1 cellular context compared by ENCODE assay signal in genomic region chr3:56682458-56683121, GRCh38.
A peak's percentile ranks its signal among the peaks of the same experiment; 100 is the strongest.
TF ChIP-seq lines count a peak whose summit lies in the region.

No MANE protein-coding gene starts in this region.

TF ChIP-seq in K562, 482 proteins besides CTCF, POLR2A, EP300 and RAD21 (continued from another document and continues in another):
- TF ChIP-seq ZMIZ1 (IDR thresholded peaks at IDR 0.05; ENCODE audit: low read depth in 2 of 2, low read length in 2 of 2) (0 out of 4 replicates have a peak, but pooled peaks of 1 of the 2 experiments have one; percentile 20), ZNF384 (IDR thresholded peaks at IDR 0.05; ENCODE audit: low read depth, low read length) (no peak), DDX20 (tag; IDR thresholded peaks at IDR 0.05; ENCODE audit: low read depth) (no peak), MEF2A (IDR thresholded peaks at IDR 0.05; ENCODE audit: control insufficient read depth, low read depth, low read length) (no peak), TAL1 (IDR thresholded peaks at IDR 0.05) (no peak), ZNF518B (CRISPR knock-in tag; IDR thresholded peaks at IDR 0.05) (no peak), ZBTB1 (CRISPR knock-in tag; IDR thresholded peaks at IDR 0.05; ENCODE audit: borderline replicate concordance, low read depth) (no peak), ZNF140 (CRISPR knock-in tag; IDR thresholded peaks at IDR 0.05) (no peak), TARDBP (IDR thresholded peaks at IDR 0.05) (no peak), SRSF3 (IDR thresholded peaks at IDR 0.05; ENCODE audit: insufficient read depth, low read length) (no peak), LEF1 (IDR thresholded peaks at IDR 0.05) (no peak), HNRNPL (IDR thresholded peaks at IDR 0.05; ENCODE audit: low read depth, low read length) (no peak), EZH2 (IDR thresholded peaks at IDR 0.05; ENCODE audit: borderline replicate concordance, low read depth, low read length) (no peak), POLR3G (IDR thresholded peaks at IDR 0.05; ENCODE audit: extremely low read depth, insufficient read length, insufficient replicate concordance) (no peak), ZNF589 (CRISPR knock-in tag; IDR thresholded peaks at IDR 0.05; ENCODE audit: low read depth) (no peak), GTF3C2 (IDR thresholded peaks at IDR 0.05; ENCODE audit: borderline replicate concordance, extremely low read depth, insufficient read length) (no peak), ZNF764 (CRISPR knock-in tag; IDR thresholded peaks at IDR 0.05; ENCODE audit: low read depth) (no peak), SNIP1 (IDR thresholded peaks at IDR 0.05; ENCODE audit: low read depth) (no peak), MYNN (IDR thresholded peaks at IDR 0.05) (no peak), MYNN (CRISPR knock-in tag; IDR thresholded peaks at IDR 0.05) (no peak), PTRF (tag; IDR thresholded peaks at IDR 0.05) (no peak), ZNF212 (CRISPR knock-in tag; IDR thresholded peaks at IDR 0.05) (no peak), PATZ1 (CRISPR knock-in tag; IDR thresholded peaks at IDR 0.05; ENCODE audit: borderline replicate concordance) (no peak), TOE1 (IDR thresholded peaks at IDR 0.05; ENCODE audit: borderline replicate concordance) (no peak), TOE1 (CRISPR knock-in tag; IDR thresholded peaks at IDR 0.05; ENCODE audit: borderline replicate concordance, low read depth) (no peak), MTA2 (IDR thresholded peaks at IDR 0.05; ENCODE audit: low read depth) (no peak), POLR2G (IDR thresholded peaks at IDR 0.05; ENCODE audit: low read depth, low read length) (peak; percentile 85), SMARCB1 (IDR thresholded peaks at IDR 0.05; ENCODE audit: insufficient read length, low read depth) (no peak), CHCHD3 (CRISPR knock-in tag; IDR thresholded peaks at IDR 0.05) (no peak), SPI1 (IDR thresholded peaks at IDR 0.05; ENCODE audit: borderline replicate concordance, low read depth, low read length) (no peak), DACH1 (IDR thresholded peaks at IDR 0.05; ENCODE audit: partially characterized antibody) (no peak), DNMT1 (IDR thresholded peaks at IDR 0.05) (no peak), CBX3 (IDR thresholded peaks at IDR 0.05; ENCODE audit: borderline replicate concordance in 1 of 2, low read length in 2 of 2) (no peak), SUPT5H (IDR thresholded peaks at IDR 0.05) (peak; percentile 68), NFIC (IDR thresholded peaks at IDR 0.05) (no peak), PHF20 (IDR thresholded peaks at IDR 0.05; ENCODE audit: partially characterized antibody) (no peak), SMARCE1 (IDR thresholded peaks at IDR 0.05) (no peak), TEAD1 (CRISPR knock-in tag; IDR thresholded peaks at IDR 0.05) (no peak), CCAR2 (IDR thresholded peaks at IDR 0.05; ENCODE audit: low read depth, low read length) (no peak), CREM (IDR thresholded peaks at IDR 0.05; ENCODE audit: low read depth) (no peak), NFE2L1 (tag; IDR thresholded peaks at IDR 0.05; ENCODE audit: borderline replicate concordance, low read depth) (no peak)
- TF ChIP-seq, protein P1, sequence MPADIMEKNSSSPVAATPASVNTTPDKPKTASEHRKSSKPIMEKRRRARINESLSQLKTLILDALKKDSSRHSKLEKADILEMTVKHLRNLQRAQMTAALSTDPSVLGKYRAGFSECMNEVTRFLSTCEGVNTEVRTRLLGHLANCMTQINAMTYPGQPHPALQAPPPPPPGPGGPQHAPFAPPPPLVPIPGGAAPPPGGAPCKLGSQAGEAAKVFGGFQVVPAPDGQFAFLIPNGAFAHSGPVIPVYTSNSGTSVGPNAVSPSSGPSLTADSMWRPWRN (IDR thresholded peaks at IDR 0.05; ENCODE audit: low read depth): no peak
- TF ChIP-seq, protein P2, sequence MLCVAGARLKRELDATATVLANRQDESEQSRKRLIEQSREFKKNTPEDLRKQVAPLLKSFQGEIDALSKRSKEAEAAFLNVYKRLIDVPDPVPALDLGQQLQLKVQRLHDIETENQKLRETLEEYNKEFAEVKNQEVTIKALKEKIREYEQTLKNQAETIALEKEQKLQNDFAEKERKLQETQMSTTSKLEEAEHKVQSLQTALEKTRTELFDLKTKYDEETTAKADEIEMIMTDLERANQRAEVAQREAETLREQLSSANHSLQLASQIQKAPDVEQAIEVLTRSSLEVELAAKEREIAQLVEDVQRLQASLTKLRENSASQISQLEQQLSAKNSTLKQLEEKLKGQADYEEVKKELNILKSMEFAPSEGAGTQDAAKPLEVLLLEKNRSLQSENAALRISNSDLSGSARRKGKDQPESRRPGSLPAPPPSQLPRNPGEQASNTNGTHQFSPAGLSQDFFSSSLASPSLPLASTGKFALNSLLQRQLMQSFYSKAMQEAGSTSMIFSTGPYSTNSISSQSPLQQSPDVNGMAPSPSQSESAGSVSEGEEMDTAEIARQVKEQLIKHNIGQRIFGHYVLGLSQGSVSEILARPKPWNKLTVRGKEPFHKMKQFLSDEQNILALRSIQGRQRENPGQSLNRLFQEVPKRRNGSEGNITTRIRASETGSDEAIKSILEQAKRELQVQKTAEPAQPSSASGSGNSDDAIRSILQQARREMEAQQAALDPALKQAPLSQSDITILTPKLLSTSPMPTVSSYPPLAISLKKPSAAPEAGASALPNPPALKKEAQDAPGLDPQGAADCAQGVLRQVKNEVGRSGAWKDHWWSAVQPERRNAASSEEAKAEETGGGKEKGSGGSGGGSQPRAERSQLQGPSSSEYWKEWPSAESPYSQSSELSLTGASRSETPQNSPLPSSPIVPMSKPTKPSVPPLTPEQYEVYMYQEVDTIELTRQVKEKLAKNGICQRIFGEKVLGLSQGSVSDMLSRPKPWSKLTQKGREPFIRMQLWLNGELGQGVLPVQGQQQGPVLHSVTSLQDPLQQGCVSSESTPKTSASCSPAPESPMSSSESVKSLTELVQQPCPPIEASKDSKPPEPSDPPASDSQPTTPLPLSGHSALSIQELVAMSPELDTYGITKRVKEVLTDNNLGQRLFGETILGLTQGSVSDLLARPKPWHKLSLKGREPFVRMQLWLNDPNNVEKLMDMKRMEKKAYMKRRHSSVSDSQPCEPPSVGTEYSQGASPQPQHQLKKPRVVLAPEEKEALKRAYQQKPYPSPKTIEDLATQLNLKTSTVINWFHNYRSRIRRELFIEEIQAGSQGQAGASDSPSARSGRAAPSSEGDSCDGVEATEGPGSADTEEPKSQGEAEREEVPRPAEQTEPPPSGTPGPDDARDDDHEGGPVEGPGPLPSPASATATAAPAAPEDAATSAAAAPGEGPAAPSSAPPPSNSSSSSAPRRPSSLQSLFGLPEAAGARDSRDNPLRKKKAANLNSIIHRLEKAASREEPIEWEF (CRISPR knock-in tag; IDR thresholded peaks at IDR 0.05): no peak
- TF ChIP-seq, protein P3, sequence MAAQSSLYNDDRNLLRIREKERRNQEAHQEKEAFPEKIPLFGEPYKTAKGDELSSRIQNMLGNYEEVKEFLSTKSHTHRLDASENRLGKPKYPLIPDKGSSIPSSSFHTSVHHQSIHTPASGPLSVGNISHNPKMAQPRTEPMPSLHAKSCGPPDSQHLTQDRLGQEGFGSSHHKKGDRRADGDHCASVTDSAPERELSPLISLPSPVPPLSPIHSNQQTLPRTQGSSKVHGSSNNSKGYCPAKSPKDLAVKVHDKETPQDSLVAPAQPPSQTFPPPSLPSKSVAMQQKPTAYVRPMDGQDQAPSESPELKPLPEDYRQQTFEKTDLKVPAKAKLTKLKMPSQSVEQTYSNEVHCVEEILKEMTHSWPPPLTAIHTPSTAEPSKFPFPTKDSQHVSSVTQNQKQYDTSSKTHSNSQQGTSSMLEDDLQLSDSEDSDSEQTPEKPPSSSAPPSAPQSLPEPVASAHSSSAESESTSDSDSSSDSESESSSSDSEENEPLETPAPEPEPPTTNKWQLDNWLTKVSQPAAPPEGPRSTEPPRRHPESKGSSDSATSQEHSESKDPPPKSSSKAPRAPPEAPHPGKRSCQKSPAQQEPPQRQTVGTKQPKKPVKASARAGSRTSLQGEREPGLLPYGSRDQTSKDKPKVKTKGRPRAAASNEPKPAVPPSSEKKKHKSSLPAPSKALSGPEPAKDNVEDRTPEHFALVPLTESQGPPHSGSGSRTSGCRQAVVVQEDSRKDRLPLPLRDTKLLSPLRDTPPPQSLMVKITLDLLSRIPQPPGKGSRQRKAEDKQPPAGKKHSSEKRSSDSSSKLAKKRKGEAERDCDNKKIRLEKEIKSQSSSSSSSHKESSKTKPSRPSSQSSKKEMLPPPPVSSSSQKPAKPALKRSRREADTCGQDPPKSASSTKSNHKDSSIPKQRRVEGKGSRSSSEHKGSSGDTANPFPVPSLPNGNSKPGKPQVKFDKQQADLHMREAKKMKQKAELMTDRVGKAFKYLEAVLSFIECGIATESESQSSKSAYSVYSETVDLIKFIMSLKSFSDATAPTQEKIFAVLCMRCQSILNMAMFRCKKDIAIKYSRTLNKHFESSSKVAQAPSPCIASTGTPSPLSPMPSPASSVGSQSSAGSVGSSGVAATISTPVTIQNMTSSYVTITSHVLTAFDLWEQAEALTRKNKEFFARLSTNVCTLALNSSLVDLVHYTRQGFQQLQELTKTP (IDR thresholded peaks at IDR 0.05; ENCODE audit: low read depth in 1 of 2, partially characterized antibody in 2 of 2): no peak
